9 cellular contexts compared by ENCODE assay signal in the genomic region with DNA sequence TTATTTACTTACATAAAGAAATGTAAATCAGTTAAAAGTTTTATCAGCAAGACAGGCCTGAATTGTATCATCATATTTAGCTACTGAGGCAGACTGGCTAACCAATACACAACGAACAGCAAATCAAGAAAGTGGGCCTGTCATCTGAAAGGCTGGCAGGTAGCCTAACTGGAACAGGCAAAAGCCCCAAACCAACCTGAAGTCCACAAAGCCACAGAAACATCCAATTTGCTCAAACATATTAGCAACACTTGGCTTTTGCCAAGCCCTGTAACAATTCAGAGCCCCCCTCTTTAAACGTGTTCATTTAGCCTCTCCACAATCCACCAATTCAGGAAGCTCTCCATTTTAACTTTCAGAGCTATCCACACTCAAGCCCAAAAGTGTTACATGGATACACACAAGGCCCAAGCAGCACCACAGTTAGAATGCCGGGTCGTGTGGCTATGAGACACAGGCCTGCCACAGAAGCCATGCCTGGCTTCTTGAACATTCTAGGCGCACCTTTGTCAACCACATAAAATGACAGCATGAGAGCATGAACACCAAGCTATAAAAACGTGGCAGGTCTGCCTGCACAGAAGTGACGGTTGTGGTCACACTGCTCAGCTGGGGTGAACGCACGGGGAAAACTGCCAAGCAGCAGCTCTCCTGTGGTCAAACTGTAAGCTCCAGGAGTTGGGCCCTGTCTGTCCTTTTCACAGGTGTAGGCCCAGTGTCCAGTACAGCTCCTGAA. TPM values are rescaled to one million over a fixed set of nuclear protein-coding genes. Genes with fewer than 3 reads are reported as not detected.
DNase-seq lines count a peak whose midpoint lies in the region; ATAC-seq lines count a peak whose summit lies in the region.
"Had no signal": no experiment of that assay in that cellular context is flagged by ENCODE, and none has a peak within 500 bp of the region (broad histone marks: within the 10 kb centered on the region; RNA-seq: fewer than 3 reads in every experiment).

No MANE protein-coding gene starts in this region.

- intact Hi-C loops in naive thymus-derived CD4-positive, alpha-beta T cell (cut with micrococcal nuclease), result loop anchor here in 1 of 2 donors (1.0 kb wide), 1 partner anchor 8 kb away; no protein-coding TSS in a partner anchor
- intact Hi-C loops in aorta (cut with DNase I), result no loop called here

- H3K27ac ChIP-seq in naive thymus-derived CD4-positive, alpha-beta T cell (ENCODE audit: low read depth, low read length), result peak overlapping the region; percentile 56
- H3K27ac ChIP-seq in aorta (ENCODE audit: low read depth in 1 of 2, low read length in 2 of 2), result peak overlapping the region in 1 of 2 donors; percentile 71

- peaks cover 63% of the 10 kb centered on the region for H3K36me3 Mint-ChIP-seq in activated T-helper 17 cell treated with anti-CD3 and anti-CD28 coated beads, Interleukin-2, amount 50 U/mL, for 72 hours (ENCODE audit: low read depth)
- peaks cover 0 to 48% (median 23%) of the 10 kb centered on the region in 5 donors for H3K36me3 Mint-ChIP-seq in naive thymus-derived CD4-positive, alpha-beta T cell

- 61 to 69% methylated on average over 9 of the region's 9 CpGs for WGBS in aorta, 2 donors

- CTCF ChIA-PET in naive thymus-derived CD4-positive, alpha-beta T cell (lab: Charles Lee), result interaction anchor here (0.7 to 5.8 kb wide), 12 partner anchors 10 to 102 kb away, joined by 3 to 26 read pairs (median 4); no protein-coding TSS in a partner anchor

- peaks cover 48% of the 10 kb centered on the region for H3K4me1 Mint-ChIP-seq in activated T-helper 17 cell treated with anti-CD3 and anti-CD28 coated beads, Interleukin-2, amount 50 U/mL, for 72 hours
- H3K4me1 Mint-ChIP-seq in naive thymus-derived CD4-positive, alpha-beta T cell, result peaks cover 10 to 65% (median 56%) of the 10 kb centered on the region in 7 donors

- no peaks in the 10 kb centered on the region for H3K9me3 Mint-ChIP-seq in activated T-helper 17 cell treated with anti-CD3 and anti-CD28 coated beads, Interleukin-2, amount 50 U/mL, for 72 hours
- H3K9me3 Mint-ChIP-seq in naive thymus-derived CD4-positive, alpha-beta T cell, result no peaks in the 10 kb centered on the region

- H3K4me1 ChIP-seq in naive thymus-derived CD4-positive, alpha-beta T cell (ENCODE audit: control insufficient read depth in 2 of 2, insufficient read depth in 2 of 2, low read length in 2 of 2), result peaks cover 66 to 77% of the 10 kb centered on the region in 2 donors
- H3K4me1 ChIP-seq in aorta (ENCODE audit: control insufficient read depth in 1 of 2, insufficient read depth in 2 of 2, low read length in 2 of 2), result peaks cover 0 to 12% of the 10 kb centered on the region in 2 donors

- no peaks in the 10 kb centered on the region for H3K27me3 ChIP-seq in naive thymus-derived CD4-positive, alpha-beta T cell (ENCODE audit: control insufficient read depth in 2 of 2, insufficient read depth in 2 of 2, low read length in 2 of 2)
- no peaks in the 10 kb centered on the region for H3K27me3 ChIP-seq in aorta (ENCODE audit: control insufficient read depth in 1 of 2, insufficient read depth in 2 of 2, low read length in 1 of 2)

- peak overlapping the region; percentile 7 for H3K4me3 ChIP-seq in Jurkat, Clone E6-1 (ENCODE audit: low read length)
- H3K4me3 ChIP-seq in naive thymus-derived CD4-positive, alpha-beta T cell (ENCODE audit: low read length), result peak overlapping the region; percentile 16
- no peak overlapping the region for H3K4me3 ChIP-seq in aorta (ENCODE audit: low read length in 2 of 2)

- POLR2A ChIA-PET in naive thymus-derived CD4-positive, alpha-beta T cell (lab: Charles Lee), result interaction anchor here (0.8 to 20.4 kb wide), 4 partner anchors 15 to 33 kb away, joined by 3 to 547 read pairs (median 4); no protein-coding TSS in a partner anchor

- no peaks in the 10 kb centered on the region for H3K27me3 Mint-ChIP-seq in activated T-helper 17 cell treated with anti-CD3 and anti-CD28 coated beads, Interleukin-2, amount 50 U/mL, for 72 hours
- no peaks in the 10 kb centered on the region for H3K27me3 Mint-ChIP-seq in naive thymus-derived CD4-positive, alpha-beta T cell

- ATAC-seq in activated T-helper 17 cell treated with anti-CD3 and anti-CD28 coated beads, Interleukin-2, amount 50 U/mL, for 72 hours (replicated peaks), result peak; percentile 70
- ATAC-seq in naive thymus-derived CD4-positive, alpha-beta T cell, result peak; percentile 69
- ATAC-seq in HG02973 (IDR thresholded peaks at IDR 0.05; ENCODE audit: unreplicated experiment) (no peak), aorta (ENCODE audit: low FRiP score) (no peak)

- peaks cover 3 to 16% (median 4%) of the 10 kb centered on the region in 3 experiments for H3K36me3 ChIP-seq in naive thymus-derived CD4-positive, alpha-beta T cell (ENCODE audit: control insufficient read depth in 2 of 3, insufficient read depth in 3 of 3, low read length in 3 of 3)
- peaks cover 4 to 5% of the 10 kb centered on the region in 2 donors for H3K36me3 ChIP-seq in aorta (ENCODE audit: control insufficient read depth in 1 of 2, insufficient read depth in 2 of 2, low read length in 1 of 2)

- DNase-seq in GF-D8 (lab: John Stamatoyannopoulos, UW), result peak; percentile 78
- DNase-seq in Jurkat, Clone E6-1 (ENCODE audit: low read depth, low spot score), result peak; percentile 96
- DNase-seq in naive thymus-derived CD4-positive, alpha-beta T cell, result peak in 7 of 9 donors; percentile 27 to 65 (median 57)
- no peak for DNase-seq in NCI-H2227 (lab: John Stamatoyannopoulos, UW; ENCODE audit: unreplicated experiment)
- DNase-seq in NCI-H2171 (lab: John Stamatoyannopoulos, UW), result no peak
- DNase-seq in aorta, result no peak
- DNase-seq: NCI-H1694 treated with DMSO at 0.1 percent for 48 hours had no signal

- H3K27ac Mint-ChIP-seq in activated T-helper 17 cell treated with anti-CD3 and anti-CD28 coated beads, Interleukin-2, amount 50 U/mL, for 72 hours, result peak overlapping the region; percentile 90
- H3K27ac Mint-ChIP-seq in naive thymus-derived CD4-positive, alpha-beta T cell, result peak overlapping the region in 8 of 9 donors; percentile 78 to 97 (median 94)

- no peaks in the 10 kb centered on the region for H3K9me3 ChIP-seq in naive thymus-derived CD4-positive, alpha-beta T cell (ENCODE audit: control insufficient read depth in 2 of 3, low read length in 3 of 3)
- no peaks in the 10 kb centered on the region for H3K9me3 ChIP-seq in aorta (ENCODE audit: control insufficient read depth, low read length)

- H3K4me3 Mint-ChIP-seq in activated T-helper 17 cell treated with anti-CD3 and anti-CD28 coated beads, Interleukin-2, amount 50 U/mL, for 72 hours, result peak overlapping the region; percentile 92
- peak overlapping the region in 9 of 10 donors; percentile 46 to 84 (median 70) for H3K4me3 Mint-ChIP-seq in naive thymus-derived CD4-positive, alpha-beta T cell

RNA-seq across cellular contexts. Expression of gene CD34, which starts 49.3 kb away (rescaled TPM):
- not detected for polyA plus RNA-seq in Jurkat, Clone E6-1 (2012; ENCODE audit: insufficient read depth, insufficient read length)
- total RNA-seq in activated T-helper 17 cell treated with anti-CD3 and anti-CD28 coated beads, Interleukin-2, amount 50 U/mL, for 72 hours, result under 1 TPM; 0.06 to 0.24 TPM
- 1 to 10 TPM in 1 of 5 experiments, under 1 TPM in 3, not detected in 1; 0.02 to 3.4 (median 0.39) TPM for total RNA-seq in naive thymus-derived CD4-positive, alpha-beta T cell
- not detected for polyA plus RNA-seq in naive thymus-derived CD4-positive, alpha-beta T cell
- 100 to 1,000 TPM in 1 of 2 donors, 10 to 100 TPM in 1; 61.4 to 195 TPM for total RNA-seq in aorta
- polyA plus RNA-seq in aorta, result 10 to 100 TPM; 10.5 to 16.5 TPM

Comparison
In these comparisons a context has a peak if more than half of its experiments do, and no peak if none do; other contexts are left out.
1. DNase-seq: peak in GF-D8 (single experiment), Jurkat, Clone E6-1 (single experiment) and naive thymus-derived CD4-positive, alpha-beta T cell (7 of 9); none in NCI-H2227 (single experiment), NCI-H2171 (single experiment) and aorta (0 of 2).
2. H3K4me3 ChIP-seq: peak in Jurkat, Clone E6-1 (single experiment) and naive thymus-derived CD4-positive, alpha-beta T cell (single experiment); none in aorta (0 of 2).
3. ATAC-seq: peak in activated T-helper 17 cell treated with anti-CD3 and anti-CD28 coated beads, Interleukin-2, amount 50 U/mL, for 72 hours (single experiment) and naive thymus-derived CD4-positive, alpha-beta T cell (single experiment); none in HG02973 (single experiment) and aorta (single experiment).
4. RNA of gene CD34, which starts 49.3 kb away (total RNA-seq): 61.4 to 195 TPM in aorta; 0.06 to 0.24 TPM in activated T-helper 17 cell treated with anti-CD3 and anti-CD28 coated beads, Interleukin-2, amount 50 U/mL, for 72 hours and 0.02 to 3.4 TPM in naive thymus-derived CD4-positive, alpha-beta T cell; every median in the first group is over 10 times any median in the second.